Comparison of ENCODE assay signal across 9 cellular contexts in the genomic region with DNA sequence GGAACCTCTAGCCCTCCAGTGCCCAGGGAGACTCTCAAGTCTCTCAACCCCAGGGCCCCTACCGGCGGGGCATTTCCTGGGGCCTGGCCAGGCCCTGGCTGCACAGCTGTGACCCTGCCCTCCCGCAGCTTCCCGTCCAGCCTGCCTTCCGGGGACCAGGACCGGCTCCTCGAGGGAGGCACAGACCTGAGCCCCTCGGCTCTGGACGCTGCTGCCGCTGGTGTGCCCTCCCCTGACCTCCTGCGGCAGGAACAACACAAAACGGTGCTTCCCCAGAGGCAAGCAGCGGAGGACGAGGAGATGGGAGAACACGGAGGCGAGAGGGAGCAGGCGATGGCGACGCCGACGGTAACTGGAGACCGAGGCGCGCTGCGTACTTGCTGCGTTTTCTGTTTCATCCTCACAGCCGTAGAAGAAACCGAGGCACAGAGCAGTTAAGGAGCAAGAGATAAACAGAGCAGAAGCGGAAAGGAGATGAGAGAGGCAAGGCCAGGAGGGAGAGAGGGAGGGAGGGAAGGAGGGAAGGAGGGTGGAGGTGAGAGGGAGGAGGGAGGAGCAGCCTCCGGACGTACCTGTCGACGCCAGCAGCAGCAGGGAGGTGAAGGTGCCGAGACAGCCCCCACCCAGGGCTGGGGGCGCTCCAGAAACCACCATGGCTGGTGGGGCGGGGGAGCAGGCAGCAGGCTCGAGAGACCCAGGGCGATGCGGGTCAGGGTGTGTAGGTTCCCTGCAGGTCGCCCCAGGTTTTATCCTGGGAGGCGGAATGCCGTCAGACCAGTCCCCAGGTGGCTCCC. TPM values are rescaled to one million over a fixed set of nuclear protein-coding genes. Genes with fewer than 3 reads are reported as not detected.
DNase-seq lines count a peak whose midpoint lies in the region; ATAC-seq and TF ChIP-seq lines count a peak whose summit lies in the region.
"Had no signal": no experiment of that assay in that cellular context is flagged by ENCODE, and none has a peak within 500 bp of the region (broad histone marks: within the 10 kb centered on the region; RNA-seq: fewer than 3 reads in every experiment).

A gene with protein sequence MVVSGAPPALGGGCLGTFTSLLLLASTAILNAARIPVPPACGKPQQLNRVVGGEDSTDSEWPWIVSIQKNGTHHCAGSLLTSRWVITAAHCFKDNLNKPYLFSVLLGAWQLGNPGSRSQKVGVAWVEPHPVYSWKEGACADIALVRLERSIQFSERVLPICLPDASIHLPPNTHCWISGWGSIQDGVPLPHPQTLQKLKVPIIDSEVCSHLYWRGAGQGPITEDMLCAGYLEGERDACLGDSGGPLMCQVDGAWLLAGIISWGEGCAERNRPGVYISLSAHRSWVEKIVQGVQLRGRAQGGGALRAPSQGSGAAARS (minus strand): TSS at position 720 of the 794 bp plus-strand sequence. CDS start 66 bp downstream, at position 654.

- H3K4me3 ChIP-seq in SK-N-SH (ENCODE audit: low read depth in 2 of 2, low read length in 1 of 2) = no peak within 1 kb of the TSS
- peak within 1 kb of the TSS; percentile 4 for H3K4me3 ChIP-seq in fibroblast of mammary gland (ENCODE audit: control insufficient read depth, low read depth, low read length)

- 16% methylated on average over 34 of the region's 42 CpGs for WGBS in SK-N-SH (ENCODE audit: low lambda C conversion rate)

- no peaks in the 10 kb centered on the region for H3K9me2 ChIP-seq in SK-N-SH

- H4K20me1 ChIP-seq in SK-N-SH (ENCODE audit: insufficient read depth) = no peaks in the 10 kb centered on the region

- POLR2A ChIA-PET in SK-N-SH (lab: Yijun Ruan, JAX) = no interaction called here

- H3K27ac ChIP-seq in SK-N-SH (ENCODE audit: low read depth in 2 of 2, low read length in 1 of 2) = no peak within 1 kb of the TSS

- TF ChIP-seq EP300 in SK-N-SH (IDR thresholded peaks at IDR 0.05; ENCODE audit: borderline replicate concordance in 1 of 2, low read depth in 1 of 2, low read length in 1 of 2) = no peak

- CTCF ChIA-PET in SK-N-SH (lab: Yijun Ruan, JAX) = interaction anchor here (1.3 to 2.3 kb wide), 4 partner anchors 11 to 54 kb away, joined by 5 to 13 read pairs (median 11); a partner anchor contains a TSS

- ATAC-seq in sciatic nerve = no peak

- 0 out of 2 replicates have a peak within 1 kb of the TSS, but pooled peaks have one; percentile 19 for H3K4me2 ChIP-seq in SK-N-SH

- H3F3A ChIP-seq in SK-N-SH (replicated peaks; ENCODE audit: insufficient read depth) = no peaks in the 10 kb centered on the region

- no peaks in the 10 kb centered on the region; a peak in 1 of 4 replicates for H3K4me1 ChIP-seq in SK-N-SH (ENCODE audit: control insufficient read depth in 1 of 2, insufficient read depth in 2 of 2, low read depth in 1 of 2, low read length in 1 of 2)

- H3K9ac ChIP-seq in SK-N-SH = no peak within 1 kb of the TSS

- 0 out of 2 replicates have a peak, but pooled peaks cover 6% of the 10 kb centered on the region for H3K9me3 ChIP-seq in SK-N-SH

- no peaks in the 10 kb centered on the region for H3K79me2 ChIP-seq in SK-N-SH (ENCODE audit: insufficient read depth)

- peak; percentile 43 for DNase-seq in GM13976 (ENCODE audit: low spot score)
- DNase-seq in SK-N-SH = peak; percentile 49
- DNase-seq in fibroblast of mammary gland (ENCODE audit: low read depth) = no peak
- peak; percentile 21 for DNase-seq in sciatic nerve (ENCODE audit: low spot score)
- no peak for DNase-seq in globus pallidus (ENCODE audit: low spot score)
- no peak for DNase-seq in COLO829 (ENCODE audit: low spot score)
- no peak for DNase-seq in NCI-H2107 (lab: John Stamatoyannopoulos, UW)
- no peak for DNase-seq in NK-92 treated with Interleukin-12 subunit alpha and Interleukin-12 subunit beta, amount 100 ng/mL, for 24 hours (lab: John Stamatoyannopoulos, UW)
- DNase-seq: stimulated activated CD4-positive, alpha-beta T cell treated with anti-CD3 and anti-CD28 coated beads, Interleukin-4, amount 100 ng/mL, for 1 hour had no signal

- in situ Hi-C loops in GM13976 (cut with MboI; ENCODE audit: low sequenced_read_pairs, unreplicated experiment) = no loop called here

- intact Hi-C loops in sciatic nerve (cut with DNase I) = no loop called here

- H3K36me3 ChIP-seq in SK-N-SH (replicated peaks in 1 of 2; ENCODE audit: control insufficient read depth in 1 of 2, insufficient read depth in 2 of 2, low read length in 1 of 2) = no peaks in the 10 kb centered on the region

- TF ChIP-seq RAD21 in SK-N-SH (IDR thresholded peaks at IDR 0.05; ENCODE audit: low read length) = no peak

- no peaks in the 10 kb centered on the region; the same call in none of the 2 replicates for H3K27me3 ChIP-seq in SK-N-SH (ENCODE audit: insufficient read depth)

- TF ChIP-seq CTCF in GM13976 (IDR thresholded peaks at IDR 0.05; ENCODE audit: borderline replicate concordance, control extremely low read depth, extremely low read depth, insufficient read depth, missing control alignments) (no peak), SK-N-SH (IDR thresholded peaks at IDR 0.05) (no peak), fibroblast of mammary gland (conservative IDR thresholded peaks at IDR 0.05; ENCODE audit: control insufficient read depth, insufficient read depth, low read depth, low read length) (no peak)

- peak within 1 kb of the TSS; percentile 56; the same call in 1 of the 2 replicates for H2AFZ ChIP-seq in SK-N-SH (ENCODE audit: low read depth)

TF ChIP-seq in SK-N-SH, 30 proteins besides CTCF, POLR2A, EP300 and RAD21:
- no peak for TF ChIP-seq CHD2 (IDR thresholded peaks at IDR 0.05; ENCODE audit: low read length, partially characterized antibody)
- TF ChIP-seq TAF1 (IDR thresholded peaks at IDR 0.05; ENCODE audit: borderline replicate concordance, low read depth, low read length) = no peak
- TF ChIP-seq JUND (IDR thresholded peaks at IDR 0.05) = no peak
- TF ChIP-seq MXI1 (IDR thresholded peaks at IDR 0.05; ENCODE audit: low read depth, low read length) = no peak
- TF ChIP-seq, protein P1, sequence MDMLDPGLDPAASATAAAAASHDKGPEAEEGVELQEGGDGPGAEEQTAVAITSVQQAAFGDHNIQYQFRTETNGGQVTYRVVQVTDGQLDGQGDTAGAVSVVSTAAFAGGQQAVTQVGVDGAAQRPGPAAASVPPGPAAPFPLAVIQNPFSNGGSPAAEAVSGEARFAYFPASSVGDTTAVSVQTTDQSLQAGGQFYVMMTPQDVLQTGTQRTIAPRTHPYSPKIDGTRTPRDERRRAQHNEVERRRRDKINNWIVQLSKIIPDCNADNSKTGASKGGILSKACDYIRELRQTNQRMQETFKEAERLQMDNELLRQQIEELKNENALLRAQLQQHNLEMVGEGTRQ (IDR thresholded peaks at IDR 0.05; ENCODE audit: borderline replicate concordance, low read depth, low read length) = no peak
- TF ChIP-seq, protein P2, sequence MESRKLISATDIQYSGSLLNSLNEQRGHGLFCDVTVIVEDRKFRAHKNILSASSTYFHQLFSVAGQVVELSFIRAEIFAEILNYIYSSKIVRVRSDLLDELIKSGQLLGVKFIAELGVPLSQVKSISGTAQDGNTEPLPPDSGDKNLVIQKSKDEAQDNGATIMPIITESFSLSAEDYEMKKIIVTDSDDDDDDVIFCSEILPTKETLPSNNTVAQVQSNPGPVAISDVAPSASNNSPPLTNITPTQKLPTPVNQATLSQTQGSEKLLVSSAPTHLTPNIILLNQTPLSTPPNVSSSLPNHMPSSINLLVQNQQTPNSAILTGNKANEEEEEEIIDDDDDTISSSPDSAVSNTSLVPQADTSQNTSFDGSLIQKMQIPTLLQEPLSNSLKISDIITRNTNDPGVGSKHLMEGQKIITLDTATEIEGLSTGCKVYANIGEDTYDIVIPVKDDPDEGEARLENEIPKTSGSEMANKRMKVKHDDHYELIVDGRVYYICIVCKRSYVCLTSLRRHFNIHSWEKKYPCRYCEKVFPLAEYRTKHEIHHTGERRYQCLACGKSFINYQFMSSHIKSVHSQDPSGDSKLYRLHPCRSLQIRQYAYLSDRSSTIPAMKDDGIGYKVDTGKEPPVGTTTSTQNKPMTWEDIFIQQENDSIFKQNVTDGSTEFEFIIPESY (IDR thresholded peaks at IDR 0.05; ENCODE audit: borderline replicate concordance, low read depth) = no peak

RNA-seq across cellular contexts. Expression of the gene that starts here (rescaled TPM):
- polyA plus RNA-seq in SK-N-SH (2012; rRNA removed) = not detected in 2 replicates
- not detected in 2 replicates for polyA plus RNA-seq in SK-N-SH (2012; cell fraction: cytosol; rRNA removed)
- polyA plus RNA-seq in SK-N-SH (2012; cell fraction: nucleus; rRNA removed) = 0.18 and 0.26 TPM in 2 replicates
- total RNA-seq in sciatic nerve = 0.36 TPM

Comparison
In these comparisons a context has a peak if more than half of its experiments do, and no peak if none do; other contexts are left out.
1. Peak in DNase-seq and H3K4me2 ChIP-seq in SK-N-SH; RNA of the gene not detected or under 1 TPM.
2. Peak in DNase-seq in sciatic nerve; RNA of the gene not detected or under 1 TPM.